25 cellular contexts compared by ENCODE assay signal in genomic region chrX:42973321-42973720, GRCh38.
"Had no signal": no experiment of that assay in that cellular context is flagged by ENCODE, and none has a peak within 500 bp of the region (broad histone marks: within the 10 kb centered on the region; RNA-seq: fewer than 3 reads in every experiment).

No MANE protein-coding gene starts in this region.

- H3K4me3 Mint-ChIP-seq: mesothelial cell of epicardium; natural killer cell treated with Interleukin-12 subunit alpha and Interleukin-12 subunit beta and Interleukin-15 and Interleukin-18, amount 100 ng/mL, for 72 hours; neural crest cell; stimulated activated memory B cell treated with anti-CD40 and anti-IgM and Interleukin-4, amounts not matched to agents 10 μg/mL and 1 μg/mL and 100 μg/mL, for 72 hours; type B pancreatic cell had no signal

- ATAC-seq: foreskin keratinocyte; gastroesophageal sphincter; heart left ventricle; left cardiac atrium; left lung; mucosa of descending colon; natural killer cell treated with Interleukin-12 subunit alpha and Interleukin-12 subunit beta and Interleukin-15 and Interleukin-18, amount 100 ng/mL, for 72 hours; pancreas; right lobe of liver; stimulated activated memory B cell treated with anti-CD40 and anti-IgM and Interleukin-4, amounts not matched to agents 10 μg/mL and 1 μg/mL and 100 μg/mL, for 72 hours; stimulated activated naive CD8-positive, alpha-beta T cell treated with anti-CD3 and anti-CD28 coated beads, Interleukin-15, Interleukin-2, amounts not matched to agents 100 U/mL and 50 U/mL, for 24 hours had no signal

- H3K27ac Mint-ChIP-seq: mesothelial cell of epicardium; natural killer cell treated with Interleukin-12 subunit alpha and Interleukin-12 subunit beta and Interleukin-15 and Interleukin-18, amount 100 ng/mL, for 72 hours; type B pancreatic cell had no signal

- H3K27me3 Mint-ChIP-seq: naive B cell; stimulated activated memory B cell treated with anti-CD40 and anti-IgM and Interleukin-4, amounts not matched to agents 10 μg/mL and 1 μg/mL and 100 μg/mL, for 72 hours; type B pancreatic cell had no signal

- H3K36me3 Mint-ChIP-seq: naive B cell; natural killer cell treated with Interleukin-12 subunit alpha and Interleukin-12 subunit beta and Interleukin-15 and Interleukin-18, amount 100 ng/mL, for 72 hours; stimulated activated memory B cell treated with anti-CD40 and anti-IgM and Interleukin-4, amounts not matched to agents 10 μg/mL and 1 μg/mL and 100 μg/mL, for 72 hours; type B pancreatic cell had no signal

- DNase-seq: dermis blood vessel endothelial cell; effector memory CD4-positive, alpha-beta T cell; foreskin keratinocyte; heart left ventricle; left cardiac atrium; left lung; mesenchymal stem cell; mucosa of descending colon; naive B cell; pancreas; retina; right lobe of liver; stimulated activated CD4-positive, alpha-beta T cell treated with anti-CD3 and anti-CD28 coated beads, Interleukin-12 subunit alpha, Interleukin-12 subunit beta, amount 100 ng/mL, for 4 hours; stimulated activated CD4-positive, alpha-beta T cell treated with anti-CD3 and anti-CD28 coated beads, Interleukin-1b, Interleukin-23, amount 100 ng/mL, for 48 hours; stimulated activated CD4-positive, alpha-beta T cell treated with anti-CD3 and anti-CD28 coated beads, Interleukin-4, amount 100 ng/mL, for 1 hour; stimulated activated naive CD8-positive, alpha-beta T cell treated with anti-CD3 and anti-CD28 coated beads, Interleukin-15, Interleukin-2, amounts not matched to agents 100 U/mL and 50 U/mL, for 24 hours; substantia nigra; testis; tibial artery had no signal

- H3K4me1 Mint-ChIP-seq: neural crest cell had no signal

- H3K9me3 Mint-ChIP-seq: natural killer cell treated with Interleukin-12 subunit alpha and Interleukin-12 subunit beta and Interleukin-15 and Interleukin-18, amount 100 ng/mL, for 72 hours; stimulated activated memory B cell treated with anti-CD40 and anti-IgM and Interleukin-4, amounts not matched to agents 10 μg/mL and 1 μg/mL and 100 μg/mL, for 72 hours had no signal
